8 cellular contexts compared by ENCODE assay signal in the genomic region with DNA sequence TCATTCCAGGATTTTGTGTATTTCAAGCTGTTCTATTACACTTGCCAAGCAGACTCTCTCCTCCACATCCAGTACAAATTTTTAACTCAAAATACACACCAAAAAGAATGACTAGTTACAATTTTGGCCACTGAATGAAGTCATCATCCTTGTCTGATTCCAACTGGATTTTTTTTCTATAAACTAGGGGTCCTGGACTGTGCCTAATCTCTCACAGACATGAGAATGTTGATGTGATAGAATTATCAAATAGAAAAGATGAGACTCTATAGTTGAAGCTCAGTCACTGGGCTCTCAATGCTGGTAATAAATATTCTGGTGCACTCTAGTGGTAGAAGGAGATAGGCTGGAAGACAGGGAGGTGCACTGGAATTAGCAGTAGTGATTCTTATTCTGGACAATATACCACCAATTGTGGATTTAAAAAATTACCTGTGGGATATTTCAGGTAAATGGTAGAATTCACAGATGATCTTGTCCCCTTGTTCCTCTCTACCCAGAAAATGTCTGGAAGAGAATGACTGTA.
DNase-seq lines count a peak whose midpoint lies in the region; ATAC-seq, FAIRE-seq and TF ChIP-seq lines count a peak whose summit lies in the region.

No MANE protein-coding gene starts in this region.

- H3K4me3 ChIP-seq in bronchial epithelial cell (ENCODE audit: low read depth, low read length) (no peak overlapping the region), osteoblast (ENCODE audit: insufficient read depth, low read length) (no peak overlapping the region)

- TF ChIP-seq CTCF in GM10266 (IDR thresholded peaks at IDR 0.05; ENCODE audit: control insufficient read depth, insufficient read depth, low read depth, missing control alignments), result peak; percentile 16
- peak; percentile 62 for TF ChIP-seq CTCF in bronchial epithelial cell (IDR thresholded peaks at IDR 0.05; ENCODE audit: insufficient read depth, low read length, severe bottlenecking)
- TF ChIP-seq CTCF in osteoblast (IDR thresholded peaks at IDR 0.05; ENCODE audit: extremely low read depth, low read depth, low read length), result peak; percentile 13

- no peaks in the 10 kb centered on the region for H3K79me2 ChIP-seq in osteoblast (ENCODE audit: insufficient read depth, low read length)

- no peak for ATAC-seq in GM21619 (IDR thresholded peaks at IDR 0.05; ENCODE audit: unreplicated experiment)

- H3K9me3 ChIP-seq in osteoblast (ENCODE audit: low read depth, low read length), result no peaks in the 10 kb centered on the region

- no peaks in the 10 kb centered on the region for H4K20me1 ChIP-seq in osteoblast (ENCODE audit: insufficient read depth, low read length)

- no peak overlapping the region for H3K4me2 ChIP-seq in osteoblast (ENCODE audit: insufficient read depth, low read length)

- H3K36me3 ChIP-seq in bronchial epithelial cell (ENCODE audit: control insufficient read depth, insufficient read depth, low read length) (no peaks in the 10 kb centered on the region), osteoblast (ENCODE audit: insufficient read depth, low read length) (no peaks in the 10 kb centered on the region)

- H3K27me3 ChIP-seq in bronchial epithelial cell (ENCODE audit: control insufficient read depth, insufficient read depth, low read length) (no peaks in the 10 kb centered on the region), osteoblast (ENCODE audit: insufficient read depth, low read length) (no peaks in the 10 kb centered on the region)

- no peak overlapping the region for H2AFZ ChIP-seq in osteoblast (ENCODE audit: low read length)

- H3K27ac ChIP-seq in osteoblast (ENCODE audit: low read depth, low read length), result no peak overlapping the region

- DNase-seq in GM10266 (ENCODE audit: extremely low spot score), result peak; percentile 11
- DNase-seq in NCI-H1092 treated with DMSO at 0.1 percent for 48 hours (lab: John Stamatoyannopoulos, UW), result peak; percentile 79
- peak; percentile 58 for DNase-seq in bronchial epithelial cell (ENCODE audit: low read depth)
- no peak for DNase-seq in osteoblast (ENCODE audit: insufficient read length, low spot score, missing footprints)
- DNase-seq in GOT3 (lab: John Stamatoyannopoulos, UW), result no peak
- no peak for DNase-seq in NCI-H2029 treated with DMSO at 0.1 percent for 48 hours (lab: John Stamatoyannopoulos, UW)
- DNase-seq in SHP77 (lab: John Stamatoyannopoulos, UW), result no peak

- no peaks in the 10 kb centered on the region for H3K4me1 ChIP-seq in osteoblast (ENCODE audit: insufficient read depth, low read length)

- no peak for FAIRE-seq in bronchial epithelial cell (lab: Jason Lieb, UNC)

Comparison
In these comparisons a context has a peak if more than half of its experiments do, and no peak if none do; other contexts are left out.
1. DNase-seq: peak in GM10266 (single experiment), NCI-H1092 treated with DMSO at 0.1 percent for 48 hours (single experiment) and bronchial epithelial cell (single experiment); none in osteoblast (single experiment), GOT3 (single experiment), NCI-H2029 treated with DMSO at 0.1 percent for 48 hours (single experiment) and SHP77 (0 of 2).
2. Peak in every context shown above with its lines, with median percentiles within 50 percentile points of each other: CTCF ChIP-seq.